11 cellular contexts compared by ENCODE assay signal in the genomic region with DNA sequence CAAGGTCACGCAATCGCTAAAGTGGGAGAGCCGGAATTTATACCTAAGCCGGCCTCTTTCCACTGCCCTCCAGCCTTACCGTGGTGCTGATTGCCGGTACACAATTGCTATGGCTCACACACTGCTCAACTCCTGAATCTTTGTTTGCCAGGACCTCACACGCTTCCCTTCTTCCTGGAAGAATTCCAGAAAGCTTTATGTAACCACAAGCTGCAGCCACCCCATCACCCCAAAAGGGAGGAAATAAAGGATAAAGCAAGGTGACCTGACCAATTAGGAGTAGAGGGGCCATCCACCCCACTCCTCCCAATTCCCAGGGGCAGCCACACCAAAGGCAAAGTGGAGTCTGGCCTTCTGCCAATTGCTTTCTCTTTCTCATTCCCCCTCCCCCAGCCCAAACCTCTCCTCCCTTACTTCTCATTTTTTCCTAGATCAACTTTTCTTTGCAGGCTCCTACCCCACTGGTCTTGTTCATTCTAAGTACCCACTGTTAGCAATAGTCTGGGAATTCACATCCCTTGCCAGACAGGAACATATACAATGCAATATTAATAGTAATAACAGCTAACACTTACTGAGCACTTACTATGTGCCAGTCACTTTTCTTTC. TPM values are rescaled to one million over a fixed set of nuclear protein-coding genes. Genes with fewer than 3 reads are reported as not detected.
DNase-seq lines count a peak whose midpoint lies in the region; ATAC-seq, FAIRE-seq and TF ChIP-seq lines count a peak whose summit lies in the region.
"Had no signal": no experiment of that assay in that cellular context is flagged by ENCODE, and none has a peak within 500 bp of the region (broad histone marks: within the 10 kb centered on the region; RNA-seq: fewer than 3 reads in every experiment).

No MANE protein-coding gene starts in this region.

- H3K9me3 Mint-ChIP-seq in chondrocyte (ENCODE audit: low read depth), result peaks cover under 1% of the 10 kb centered on the region

- H3K36me3 Mint-ChIP-seq in chondrocyte (ENCODE audit: low read depth), result peaks cover under 1% of the 10 kb centered on the region
- H3K36me3 Mint-ChIP-seq: brain had no signal

- no peak for FAIRE-seq in pancreas (lab: Jason Lieb, UNC)
- FAIRE-seq: A204.1 had no signal

- WGBS in pancreas, 2 donors, result 13% methylated on average over 7 of the region's 7 CpGs

- no peak for TF ChIP-seq CTCF in chondrocyte (IDR thresholded peaks at IDR 0.05)
- no peak for TF ChIP-seq CTCF in pancreas (IDR thresholded peaks at IDR 0.05)

- peak; percentile 54 for DNase-seq in DMS79 treated with DMSO at 0.1 percent for 48 hours (lab: John Stamatoyannopoulos, UW)
- no peak for DNase-seq in DMS79 (lab: John Stamatoyannopoulos, UW)
- peak; percentile 10 for DNase-seq in NCI-H2171 treated with DMSO at 0.1 percent for 48 hours (lab: John Stamatoyannopoulos, UW)
- DNase-seq in chondrocyte (ENCODE audit: low spot score), result no peak
- peak in 2 of 6 donors; percentile 24 to 25 for DNase-seq in pancreas
- DNase-seq in NCI-H146 treated with DMSO at 0.1 percent for 48 hours (lab: John Stamatoyannopoulos, UW; ENCODE audit: unreplicated experiment), result no peak
- DNase-seq in posterior cingulate gyrus, result no peak
- DNase-seq: nephron progenitor cell had no signal

- H3K27ac ChIP-seq in pancreas, result peak overlapping the region in 1 of 4 donors; percentile 41

- no peaks in the 10 kb centered on the region for H3K36me3 ChIP-seq in pancreas

- no peaks in the 10 kb centered on the region for H3K9me3 ChIP-seq in pancreas

- H3K4me3 ChIP-seq in pancreas, result no peak overlapping the region

- ATAC-seq in pancreas (peak; percentile 75 to 90 (median 85)), GM18511 (IDR thresholded peaks at IDR 0.05; ENCODE audit: unreplicated experiment) (no peak)

- H3K27me3 Mint-ChIP-seq in chondrocyte (ENCODE audit: low read depth), result no peaks in the 10 kb centered on the region

- H3K27ac Mint-ChIP-seq in chondrocyte (ENCODE audit: unreplicated experiment), result peak overlapping the region; percentile 42

- intact Hi-C loops in pancreas (cut with DNase I) (no loop called here), posterior cingulate gyrus (cut with DNase I) (no loop called here)

- H3K4me3 Mint-ChIP-seq in chondrocyte (ENCODE audit: unreplicated experiment), result no peak overlapping the region
- H3K4me3 Mint-ChIP-seq: brain, nephron progenitor cell had no signal

- H3K4me1 ChIP-seq in pancreas, result peaks cover 0 to 10% (median 5%) of the 10 kb centered on the region in 3 donors

- peaks cover 18% of the 10 kb centered on the region for H3K4me1 Mint-ChIP-seq in chondrocyte (ENCODE audit: low read depth)

- H3K27me3 ChIP-seq in pancreas, result no peaks in the 10 kb centered on the region

RNA-seq across cellular contexts. Expression of a gene that starts 18.0 kb away (rescaled TPM):
- total RNA-seq in chondrocyte (28.8 to 32.4 TPM (median 30.8 TPM) in 3 replicates), pancreas (10 to 100 TPM in 1 of 6 donors, 1 to 10 TPM in 5; 5.2 to 12.1 (median 8.1) TPM)
- 10 to 100 TPM in 1 of 2 donors, 1 to 10 TPM in 1; 4.8 to 10.5 TPM for polyA plus RNA-seq in pancreas

RNA-seq across cellular contexts. Expression of a gene that starts 43.3 kb away (rescaled TPM):
- total RNA-seq in chondrocyte, result 0.12 to 0.23 TPM in 2 of 3 replicates, not detected in the other
- total RNA-seq in pancreas, result 1 to 10 TPM; 1.0 to 2.6 (median 1.3) TPM
- under 1 TPM; 0.47 to 0.57 TPM for polyA plus RNA-seq in pancreas

RNA-seq across cellular contexts. Expression of a gene that starts 52.2 kb away (rescaled TPM):
- total RNA-seq in chondrocyte (5.2 to 15.9 TPM (median 14.3 TPM) in 3 replicates), pancreas (1 to 10 TPM in 1 of 6 donors, under 1 TPM in 4, not detected in 1; 0.25 to 1.0 (median 0.32) TPM)
- under 1 TPM; 0.05 to 0.19 TPM for polyA plus RNA-seq in pancreas

RNA-seq across cellular contexts. Expression of a gene that starts 52.7 kb away (rescaled TPM):
- total RNA-seq in chondrocyte, result 31.4 to 49.5 TPM (median 33.1 TPM) in 3 replicates
- 10 to 100 TPM; 18.1 to 42.1 (median 29.4) TPM for total RNA-seq in pancreas
- 10 to 100 TPM; 49.7 to 69.7 TPM for polyA plus RNA-seq in pancreas

Comparison
In these comparisons a context has a peak if more than half of its experiments do, and no peak if none do; other contexts are left out.
1. DNase-seq: peak in DMS79 treated with DMSO at 0.1 percent for 48 hours (single experiment) and NCI-H2171 treated with DMSO at 0.1 percent for 48 hours (single experiment); none in DMS79 (single experiment), chondrocyte (single experiment), NCI-H146 treated with DMSO at 0.1 percent for 48 hours (single experiment) and posterior cingulate gyrus (0 of 10).